ENCODE assay signal across 22 cellular contexts in the genomic region with DNA sequence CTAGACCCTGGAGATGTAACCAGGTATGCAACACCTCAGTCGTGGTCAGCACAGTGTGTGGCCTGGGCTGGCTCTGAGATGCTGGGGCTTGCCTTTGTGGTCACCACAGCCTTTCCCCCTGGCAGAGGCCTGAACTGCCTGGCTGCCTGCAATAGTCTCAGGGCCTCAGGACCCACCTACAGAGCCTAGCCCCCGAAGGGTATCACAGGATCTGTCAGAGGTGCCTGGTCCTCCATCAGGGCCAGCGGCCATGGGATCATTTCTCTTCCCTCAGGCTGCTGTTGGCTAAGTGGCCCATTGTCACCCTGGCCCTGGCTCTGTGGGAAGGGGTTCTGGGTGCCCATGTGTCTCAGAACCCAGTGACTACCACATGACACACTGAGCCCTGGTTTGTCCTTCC.
DNase-seq lines count a peak whose midpoint lies in the region; ATAC-seq, FAIRE-seq and TF ChIP-seq lines count a peak whose summit lies in the region.
"Had no signal": no experiment of that assay in that cellular context is flagged by ENCODE, and none has a peak within 500 bp of the region (broad histone marks: within the 10 kb centered on the region; RNA-seq: fewer than 3 reads in every experiment).

No MANE protein-coding gene starts in this region.

- H3K79me2 ChIP-seq in H1 (ENCODE audit: control insufficient read depth in 1 of 2, insufficient read depth in 2 of 2, low read length in 2 of 2): no peaks in the 10 kb centered on the region

- peak overlapping the region; percentile 68; the same call in 1 of the 2 replicates for H2BK15ac ChIP-seq in H1 (ENCODE audit: low read length)

- H3K4ac ChIP-seq in H1 (replicated peaks; ENCODE audit: insufficient read length, low read depth, low read length): peak overlapping the region; percentile 50

- DNase-seq in H1 (ENCODE audit: low read depth in 1 of 2, low spot score in 2 of 2) (peak in 1 of 2 experiments; percentile 29), islet precursor cell (peak; percentile 54), osteocyte (ENCODE audit: extremely low spot score, unreplicated experiment) (peak; percentile 63), upper lobe of right lung (no peak), C1 segment of cervical spinal cord (lab: John Stamatoyannopoulos, UW) (no peak)
- no peak for DNase-seq in activated naive CD4-positive, alpha-beta T cell treated with anti-CD3 and anti-CD28 coated beads for 36 hours
- DNase-seq: 8988T; CD4-positive, CD25-positive, alpha-beta regulatory T cell; CD8-positive, alpha-beta memory T cell; DMS 273 treated with DMSO at 0.1 percent for 48 hours; DMS79; EL; GDM1; HFFc6 had no signal

- no peaks in the 10 kb centered on the region for H3K36me3 ChIP-seq in H1 (ENCODE audit: control insufficient read depth in 2 of 4, insufficient read depth in 4 of 4, low read length in 3 of 4)
- H3K36me3 ChIP-seq in upper lobe of right lung: no peaks in the 10 kb centered on the region
- H3K36me3 ChIP-seq: HAP-1 had no signal

- H3K4me2 ChIP-seq in H1 (ENCODE audit: insufficient read depth in 1 of 2, low read depth in 2 of 2, low read length in 2 of 2): no peak overlapping the region
- H3K4me2 ChIP-seq: GM23338 had no signal

- no peak for TF ChIP-seq EP300 in H1 (IDR thresholded peaks at IDR 0.05; ENCODE audit: borderline replicate concordance in 1 of 2, low read depth in 2 of 2, low read length in 2 of 2)

- intact Hi-C loops in upper lobe of right lung (cut with DNase I): no loop called here
- intact Hi-C loops in activated naive CD4-positive, alpha-beta T cell treated with anti-CD3 and anti-CD28 coated beads for 36 hours (cut with micrococcal nuclease): no loop called here

- H3K27me3 ChIP-seq in H1 (replicated peaks in 1 of 4; ENCODE audit: control insufficient read depth in 3 of 4, extremely low read depth in 1 of 4, insufficient read depth in 3 of 4, low read length in 3 of 4) (no peaks in the 10 kb centered on the region), upper lobe of right lung (no peaks in the 10 kb centered on the region)

- H3K4me1 Mint-ChIP-seq in osteocyte (ENCODE audit: unreplicated experiment): no peaks in the 10 kb centered on the region
- no peaks in the 10 kb centered on the region for H3K4me1 Mint-ChIP-seq in activated naive CD4-positive, alpha-beta T cell treated with anti-CD3 and anti-CD28 coated beads for 36 hours (ENCODE audit: low read depth)
- H3K4me1 Mint-ChIP-seq: CD4-positive, CD25-positive, alpha-beta regulatory T cell; CD8-positive, alpha-beta memory T cell had no signal

- peak overlapping the region; percentile 44; the same call in 1 of the 2 replicates for H2BK20ac ChIP-seq in H1 (ENCODE audit: low read length)

- no peak overlapping the region for H3K4me3 Mint-ChIP-seq in osteocyte (ENCODE audit: unreplicated experiment)
- no peak overlapping the region for H3K4me3 Mint-ChIP-seq in activated naive CD4-positive, alpha-beta T cell treated with anti-CD3 and anti-CD28 coated beads for 36 hours
- H3K4me3 Mint-ChIP-seq: CD4-positive, CD25-positive, alpha-beta regulatory T cell; CD8-positive, alpha-beta memory T cell; GM23338; HFFc6 had no signal

- H3K9ac ChIP-seq in H1 (replicated peaks in 1 of 4; ENCODE audit: extremely low read depth in 1 of 4, low read depth in 3 of 4, low read length in 3 of 4): no peak overlapping the region

- TF ChIP-seq POLR2A in H1 (IDR thresholded peaks at IDR 0.05; ENCODE audit: control extremely low read depth in 1 of 2, low read depth in 2 of 2, low read length in 2 of 2): no peak

- H3K23ac ChIP-seq in H1 (ENCODE audit: insufficient read length): no peak overlapping the region

- H3K27ac Mint-ChIP-seq in osteocyte (ENCODE audit: unreplicated experiment): no peak overlapping the region
- H3K27ac Mint-ChIP-seq in activated naive CD4-positive, alpha-beta T cell treated with anti-CD3 and anti-CD28 coated beads for 36 hours: no peak overlapping the region
- H3K27ac Mint-ChIP-seq: CD4-positive, CD25-positive, alpha-beta regulatory T cell; CD8-positive, alpha-beta memory T cell; GM23338; HFFc6 had no signal

- POLR2A ChIA-PET in H1 (lab: Charles Lee; ENCODE audit: partially characterized antibody): interaction anchor here (0.8 kb wide), 1 partner anchor 8 kb away, joined by 3 read pairs; no protein-coding TSS in a partner anchor

- peak overlapping the region; percentile 45; the same call in 1 of the 2 replicates for H2BK12ac ChIP-seq in H1 (ENCODE audit: low read depth, low read length)

- no peaks in the 10 kb centered on the region for H3K36me3 Mint-ChIP-seq in osteocyte (ENCODE audit: unreplicated experiment)
- no peaks in the 10 kb centered on the region for H3K36me3 Mint-ChIP-seq in activated naive CD4-positive, alpha-beta T cell treated with anti-CD3 and anti-CD28 coated beads for 36 hours (ENCODE audit: low read depth)
- H3K36me3 Mint-ChIP-seq: CD4-positive, CD25-positive, alpha-beta regulatory T cell; CD8-positive, alpha-beta memory T cell had no signal

- H2AK5ac ChIP-seq in H1 (ENCODE audit: low read depth, low read length): no peak overlapping the region

- no peak overlapping the region for H3K4me3 ChIP-seq in H1 (ENCODE audit: extremely low read depth in 1 of 4, insufficient read depth in 2 of 4, low read depth in 3 of 4, low read length in 4 of 4)
- H3K4me3 ChIP-seq in upper lobe of right lung: no peak overlapping the region
- H3K4me3 ChIP-seq: GM12878, GM23338, HAP-1 had no signal

- ATAC-seq in upper lobe of right lung (peak; percentile 23), esophagus mucosa (no peak)
- ATAC-seq: GM12878, GM23338 had no signal

- H3K56ac ChIP-seq in H1 (replicated peaks; ENCODE audit: insufficient read length, low read depth, low read length): no peak overlapping the region

- H2AFZ ChIP-seq in H1 (ENCODE audit: low read length): no peak overlapping the region
- H2AFZ ChIP-seq: GM23338 had no signal

- peaks cover 6% of the 10 kb centered on the region for H3K27me3 Mint-ChIP-seq in osteocyte (ENCODE audit: unreplicated experiment)
- H3K27me3 Mint-ChIP-seq in activated naive CD4-positive, alpha-beta T cell treated with anti-CD3 and anti-CD28 coated beads for 36 hours (ENCODE audit: low read depth): no peaks in the 10 kb centered on the region

- no peaks in the 10 kb centered on the region for H3K79me1 ChIP-seq in H1 (ENCODE audit: low read depth, low read length)

- H3K18ac ChIP-seq in H1 (ENCODE audit: extremely low read depth, low read length): no peak overlapping the region; the same call in 1 of the 2 replicates

- no peak overlapping the region for H2BK5ac ChIP-seq in H1 (ENCODE audit: low read depth, low read length)

- no peak for TF ChIP-seq CTCF in H1 (IDR thresholded peaks at IDR 0.05; ENCODE audit: control extremely low read depth in 1 of 3, insufficient read depth in 1 of 3, low read depth in 1 of 3, low read length in 3 of 3)
- TF ChIP-seq CTCF in osteocyte (IDR thresholded peaks at IDR 0.05): no peak
- no peak for TF ChIP-seq CTCF in upper lobe of right lung (IDR thresholded peaks at IDR 0.05)

- no peaks in the 10 kb centered on the region for H4K20me1 ChIP-seq in H1 (replicated peaks in 1 of 2; ENCODE audit: control insufficient read depth in 1 of 2, insufficient read depth in 2 of 2, low read length in 2 of 2)

- H3K27ac ChIP-seq in H1 (ENCODE audit: low read depth, low read length): no peak overlapping the region
- H3K27ac ChIP-seq in upper lobe of right lung: no peak overlapping the region
- H3K27ac ChIP-seq: C4-2B had no signal

- no peaks in the 10 kb centered on the region for H3K9me3 Mint-ChIP-seq in osteocyte (ENCODE audit: unreplicated experiment)
- no peaks in the 10 kb centered on the region for H3K9me3 Mint-ChIP-seq in activated naive CD4-positive, alpha-beta T cell treated with anti-CD3 and anti-CD28 coated beads for 36 hours
- H3K9me3 Mint-ChIP-seq: CD4-positive, CD25-positive, alpha-beta regulatory T cell; CD8-positive, alpha-beta memory T cell; GM23338; HFFc6 had no signal

- no peak overlapping the region for H3K14ac ChIP-seq in H1 (ENCODE audit: insufficient read length)

- no peak overlapping the region for H4K5ac ChIP-seq in H1 (ENCODE audit: insufficient read length, low read depth, low read length)

- no peak for FAIRE-seq in H1 (lab: Jason Lieb, UNC)
- FAIRE-seq: D721Med, GM12878, GM19239, H54 had no signal

- no peak for TF ChIP-seq RAD21 in H1 (IDR thresholded peaks at IDR 0.05 in 1 of 2, conservative IDR thresholded peaks at IDR 0.05 in 1 of 2; ENCODE audit: low read depth in 2 of 2, low read length in 2 of 2)

- H3K4me1 ChIP-seq in H1 (replicated peaks in 1 of 4; ENCODE audit: control insufficient read depth in 3 of 4, insufficient read depth in 4 of 4, low read length in 3 of 4): no peaks in the 10 kb centered on the region; a peak in 1 of 7 replicates
- no peaks in the 10 kb centered on the region for H3K4me1 ChIP-seq in upper lobe of right lung
- H3K4me1 ChIP-seq: HAP-1 had no signal

- H4K91ac ChIP-seq in H1 (replicated peaks; ENCODE audit: insufficient read length, low read length): peak overlapping the region; percentile 3

- H4K8ac ChIP-seq in H1 (ENCODE audit: extremely low read depth, insufficient read depth, low read length): peak overlapping the region; percentile 18; the same call in 1 of the 2 replicates

- no peak overlapping the region for H2BK120ac ChIP-seq in H1 (replicated peaks; ENCODE audit: low read depth, low read length)

- CTCF ChIA-PET in H1 (lab: Charles Lee; ENCODE audit: partially characterized antibody): no interaction called here
- CTCF ChIA-PET in activated naive CD4-positive, alpha-beta T cell treated with anti-CD3 and anti-CD28 coated beads for 36 hours (lab: Charles Lee): no interaction called here

- H3K9me3 ChIP-seq in H1 (ENCODE audit: insufficient read depth in 2 of 2, low read depth in 1 of 2, low read length in 1 of 2) (0 out of 4 replicates have a peak, but pooled peaks cover 0 to 2% of the 10 kb centered on the region in 2 experiments), upper lobe of right lung (no peaks in the 10 kb centered on the region)
- H3K9me3 ChIP-seq: HAP-1 had no signal

- 77% methylated on average over 3 of the region's 3 CpGs; no CpG with 5 or more reads in 1 of the 2 experiments for WGBS in H1 (ENCODE audit: extremely low coverage in 1 of 2, insufficient coverage in 1 of 2, insufficient read length in 1 of 2, insufficient replicate concordance in 2 of 2, low coverage in 1 of 2, low lambda C conversion rate in 2 of 2, missing lambda C conversion rate in 1 of 2), 2 experiments

- H3K23me2 ChIP-seq in H1 (ENCODE audit: low read depth, low read length): no peaks in the 10 kb centered on the region

TF ChIP-seq in H1, 55 proteins besides CTCF, POLR2A, EP300 and RAD21 (continues in another document):
- no peak for TF ChIP-seq TAF7 (optimal IDR thresholded peaks at IDR 0.05; ENCODE audit: borderline replicate concordance, low read depth, low read length)

Comparison
In these comparisons a context has a peak if more than half of its experiments do, and no peak if none do; other contexts are left out.
1. DNase-seq: peak in islet precursor cell (single experiment) and osteocyte (single experiment); none in upper lobe of right lung (single experiment), C1 segment of cervical spinal cord (0 of 14) and activated naive CD4-positive, alpha-beta T cell treated with anti-CD3 and anti-CD28 coated beads for 36 hours (single experiment).